ENCODE assay signal across 28 cellular contexts in the genomic region with DNA sequence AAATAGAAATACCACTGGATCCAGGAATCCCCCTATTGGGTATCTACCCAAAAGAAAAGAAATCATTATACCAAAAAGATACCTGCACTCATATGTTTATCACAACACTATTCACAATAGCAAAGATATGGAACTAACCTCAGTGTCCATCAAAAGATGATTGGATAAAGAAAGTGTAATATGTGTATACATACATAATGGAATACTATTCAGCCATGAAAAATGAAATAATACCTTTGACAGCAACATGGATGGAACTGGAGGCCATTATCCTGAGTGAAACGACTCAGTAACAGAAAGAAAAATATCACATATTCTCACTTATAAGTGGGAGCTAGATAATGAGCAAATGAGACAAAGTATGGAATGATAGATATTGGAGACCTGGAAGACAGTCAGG.
"Had no signal": no experiment of that assay in that cellular context is flagged by ENCODE, and none has a peak within 500 bp of the region (broad histone marks: within the 10 kb centered on the region; RNA-seq: fewer than 3 reads in every experiment).

No MANE protein-coding gene starts in this region.

- H3K27ac ChIP-seq: stomach, suprapubic skin, testis, thoracic aorta, thyroid gland, tibial nerve, transverse colon, upper lobe of left lung, upper lobe of right lung, uterus, vagina had no signal

- H3K4me1 Mint-ChIP-seq: stimulated activated effector memory CD8-positive, alpha-beta T cell treated with anti-CD3 and anti-CD28 coated beads, Interleukin-12 subunit alpha, Interleukin-12 subunit beta, amount 100 ng/mL, for 72 hours; stimulated activated memory B cell treated with anti-CD40 and anti-IgM and Interleukin-4, amounts not matched to agents 10 μg/mL and 1 μg/mL and 100 μg/mL, for 72 hours; stimulated activated naive B cell treated with anti-CD40 and anti-IgM and Interleukin-4, amounts not matched to agents 10 μg/mL and 1 μg/mL and 100 μg/mL, for 72 hours; stimulated activated naive CD8-positive, alpha-beta T cell treated with anti-CD3 and anti-CD28 coated beads, Interleukin-15, amount 100 ng/mL, for 72 hours had no signal

- H3K4me1 ChIP-seq: suprapubic skin, testis, tibial nerve, transverse colon, upper lobe of left lung, upper lobe of right lung, uterus, vagina had no signal

- H3K4me3 Mint-ChIP-seq: stimulated activated effector memory CD8-positive, alpha-beta T cell treated with anti-CD3 and anti-CD28 coated beads, Interleukin-12 subunit alpha, Interleukin-12 subunit beta, amount 100 ng/mL, for 72 hours; stimulated activated memory B cell treated with anti-CD40 and anti-IgM and Interleukin-4, amounts not matched to agents 10 μg/mL and 1 μg/mL and 100 μg/mL, for 72 hours; stimulated activated naive B cell treated with anti-CD40 and anti-IgM and Interleukin-4, amounts not matched to agents 10 μg/mL and 1 μg/mL and 100 μg/mL, for 72 hours; stimulated activated naive CD8-positive, alpha-beta T cell treated with anti-CD3 and anti-CD28 coated beads, Interleukin-15, amount 100 ng/mL, for 72 hours; stimulated activated naive CD8-positive, alpha-beta T cell treated with anti-CD3 and anti-CD28 coated beads, Interleukin-15, Interleukin-2, amounts not matched to agents 100 ng/mL and 50 ng/mL, for 24 hours; type B pancreatic cell had no signal

- H3K27me3 Mint-ChIP-seq: stimulated activated naive CD8-positive, alpha-beta T cell treated with anti-CD3 and anti-CD28 coated beads, Interleukin-15, amount 100 ng/mL, for 72 hours; type B pancreatic cell had no signal

- H3K9me3 ChIP-seq: stomach, suprapubic skin, testis, thoracic aorta, thyroid gland, tibial artery, tibial nerve, transverse colon, upper lobe of left lung, upper lobe of right lung, uterus, vagina had no signal

- H3K27ac Mint-ChIP-seq: stimulated activated effector memory CD8-positive, alpha-beta T cell treated with anti-CD3 and anti-CD28 coated beads, Interleukin-12 subunit alpha, Interleukin-12 subunit beta, amount 100 ng/mL, for 72 hours; stimulated activated memory B cell treated with anti-CD40 and anti-IgM and Interleukin-4, amounts not matched to agents 10 μg/mL and 1 μg/mL and 100 μg/mL, for 72 hours; stimulated activated naive B cell treated with anti-CD40 and anti-IgM and Interleukin-4, amounts not matched to agents 10 μg/mL and 1 μg/mL and 100 μg/mL, for 72 hours; stimulated activated naive CD8-positive, alpha-beta T cell treated with anti-CD3 and anti-CD28 coated beads, Interleukin-15, amount 100 ng/mL, for 72 hours; stimulated activated naive CD8-positive, alpha-beta T cell treated with anti-CD3 and anti-CD28 coated beads, Interleukin-15, Interleukin-2, amounts not matched to agents 100 ng/mL and 50 ng/mL, for 24 hours; type B pancreatic cell had no signal

- H3K9me3 Mint-ChIP-seq: stimulated activated effector memory CD8-positive, alpha-beta T cell treated with anti-CD3 and anti-CD28 coated beads, Interleukin-12 subunit alpha, Interleukin-12 subunit beta, amount 100 ng/mL, for 72 hours; stimulated activated memory B cell treated with anti-CD40 and anti-IgM and Interleukin-4, amounts not matched to agents 10 μg/mL and 1 μg/mL and 100 μg/mL, for 72 hours; stimulated activated naive B cell treated with anti-CD40 and anti-IgM and Interleukin-4, amounts not matched to agents 10 μg/mL and 1 μg/mL and 100 μg/mL, for 72 hours; stimulated activated naive CD8-positive, alpha-beta T cell treated with anti-CD3 and anti-CD28 coated beads, Interleukin-15, amount 100 ng/mL, for 72 hours; stimulated activated naive CD8-positive, alpha-beta T cell treated with anti-CD3 and anti-CD28 coated beads, Interleukin-15, Interleukin-2, amounts not matched to agents 100 ng/mL and 50 ng/mL, for 24 hours had no signal

- H3K36me3 ChIP-seq: stomach, suprapubic skin, thoracic aorta, thyroid gland, tibial artery, tibial nerve, transverse colon, upper lobe of left lung, upper lobe of right lung, uterus, vagina had no signal

- H3K4me3 ChIP-seq: stomach, suprapubic skin, testis, thoracic aorta, thyroid gland, tibial artery, tibial nerve, transverse colon, upper lobe of left lung, upper lobe of right lung, uterus, vagina had no signal

- ATAC-seq: stimulated activated effector memory CD8-positive, alpha-beta T cell treated with anti-CD3 and anti-CD28 coated beads, Interleukin-12 subunit alpha, Interleukin-12 subunit beta, amount 100 ng/mL, for 72 hours; stimulated activated memory B cell treated with anti-CD40 and anti-IgM and Interleukin-4, amounts not matched to agents 10 μg/mL and 1 μg/mL and 100 μg/mL, for 72 hours; stimulated activated naive B cell treated with anti-CD40 and anti-IgM and Interleukin-4, amounts not matched to agents 10 μg/mL and 1 μg/mL and 100 μg/mL, for 72 hours; stimulated activated naive CD8-positive, alpha-beta T cell treated with anti-CD3 and anti-CD28 coated beads, Interleukin-15, amount 100 ng/mL, for 72 hours; stimulated activated naive CD8-positive, alpha-beta T cell treated with anti-CD3 and anti-CD28 coated beads, Interleukin-15, Interleukin-2, amounts not matched to agents 100 U/mL and 50 U/mL, for 24 hours; upper lobe of right lung had no signal

- H3K36me3 Mint-ChIP-seq: stimulated activated effector memory CD8-positive, alpha-beta T cell treated with anti-CD3 and anti-CD28 coated beads, Interleukin-12 subunit alpha, Interleukin-12 subunit beta, amount 100 ng/mL, for 72 hours; stimulated activated memory B cell treated with anti-CD40 and anti-IgM and Interleukin-4, amounts not matched to agents 10 μg/mL and 1 μg/mL and 100 μg/mL, for 72 hours; stimulated activated naive B cell treated with anti-CD40 and anti-IgM and Interleukin-4, amounts not matched to agents 10 μg/mL and 1 μg/mL and 100 μg/mL, for 72 hours; type B pancreatic cell had no signal

- DNase-seq: stimulated activated CD4-positive, alpha-beta T cell treated with anti-CD3 and anti-CD28 coated beads, Interleukin-2, amount 100 ng/mL, for 48 hours; stimulated activated CD4-positive, alpha-beta T cell treated with anti-CD3 and anti-CD28 coated beads, Interleukin-4, amount 100 ng/mL, for 1 hour; stimulated activated CD4-positive, alpha-beta T cell treated with anti-CD3 and anti-CD28 coated beads, Interleukin-4, amount 100 ng/mL, for 24 hours; stimulated activated CD4-positive, alpha-beta T cell treated with anti-CD3 and anti-CD28 coated beads, Interleukin-4, amount 100 ng/mL, for 4 hours; stimulated activated CD8-positive, alpha-beta memory T cell treated with anti-CD3 and anti-CD28 coated beads, Interleukin-4, amount 100 ng/mL, for 48 hours; stimulated activated naive B cell treated with anti-CD40 and anti-IgM and Interleukin-4, amounts not matched to agents 10 μg/mL and 1 μg/mL and 100 μg/mL, for 72 hours; stimulated activated naive CD4-positive, alpha-beta T cell; stimulated activated naive CD4-positive, alpha-beta T cell treated with Interleukin-2 at 50 U/mL for 16 hours; stimulated activated naive CD8-positive, alpha-beta T cell treated with anti-CD3 and anti-CD28 coated beads, Interleukin-15, amount 100 ng/mL, for 72 hours; stimulated activated naive CD8-positive, alpha-beta T cell treated with anti-CD3 and anti-CD28 coated beads, Interleukin-15, Interleukin-2, amounts not matched to agents 100 U/mL and 50 U/mL, for 24 hours; stomach; substantia nigra; testis; thyroid gland; tibial artery; transverse colon; trophoblast cell; upper lobe of left lung; upper lobe of right lung; uterus had no signal

- H3K27me3 ChIP-seq: stomach, suprapubic skin, testis, thyroid gland, tibial artery, tibial nerve, transverse colon, upper lobe of left lung, upper lobe of right lung, uterus, vagina had no signal
